20 cellular contexts compared by ENCODE assay signal in the genomic region with DNA sequence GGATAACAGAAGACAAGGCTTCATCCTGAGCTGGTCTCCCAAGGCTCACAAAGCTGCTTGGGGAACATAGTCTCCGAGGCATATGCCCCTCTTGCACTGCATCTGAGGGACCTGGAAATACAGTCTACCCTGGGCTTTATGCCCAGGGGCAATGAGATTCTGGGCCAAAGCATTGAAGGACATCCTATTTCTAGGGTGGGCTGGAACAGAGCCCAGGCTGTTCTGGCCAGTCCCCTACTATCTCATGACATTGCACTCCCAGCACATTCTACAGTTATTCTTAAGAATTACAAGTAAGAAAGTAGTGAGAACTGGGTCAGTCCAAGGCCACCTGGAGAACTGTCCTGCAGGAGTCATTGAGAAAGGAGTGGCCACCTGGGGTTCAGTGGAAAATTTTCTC.
"Had no signal": no experiment of that assay in that cellular context is flagged by ENCODE, and none has a peak within 500 bp of the region (broad histone marks: within the 10 kb centered on the region; RNA-seq: fewer than 3 reads in every experiment).

No MANE protein-coding gene starts in this region.

- H3K9ac ChIP-seq: neural progenitor cell had no signal

- H3K27ac ChIP-seq: gastrocnemius medialis, lower lobe of right lung, neural progenitor cell, prostate gland, tibial nerve had no signal

- H3K36me3 Mint-ChIP-seq: activated naive CD4-positive, alpha-beta T cell treated with anti-CD3 and anti-CD28 coated beads, Interleukin-2, amount 50 U/mL, for 72 hours; naive thymus-derived CD8-positive, alpha-beta T cell; neural progenitor cell had no signal

- H3K4me1 ChIP-seq: lower lobe of right lung, prostate gland had no signal

- H3K27me3 ChIP-seq: gastrocnemius medialis, neural progenitor cell, tibial nerve had no signal

- H2AFZ ChIP-seq: neural progenitor cell had no signal

- ATAC-seq: activated naive CD4-positive, alpha-beta T cell treated with anti-CD3 and anti-CD28 coated beads, Interleukin-2, amount 50 U/mL, for 72 hours; esophagus mucosa; left colon; lower lobe of right lung; naive thymus-derived CD8-positive, alpha-beta T cell; T-helper 17 cell had no signal

- H3K27ac Mint-ChIP-seq: activated CD4-positive, alpha-beta memory T cell treated with anti-CD3 and anti-CD28 coated beads, Interleukin-2, amount 10 ng/mL, durations not matched to agents 7 days and 5 days; activated naive CD4-positive, alpha-beta T cell treated with anti-CD3 and anti-CD28 coated beads, Interleukin-2, amount 50 U/mL, for 72 hours; naive thymus-derived CD8-positive, alpha-beta T cell; neural progenitor cell; stimulated activated naive CD8-positive, alpha-beta T cell treated with anti-CD3 and anti-CD28 coated beads, Interleukin-15, Interleukin-2, amounts not matched to agents 100 ng/mL and 50 ng/mL, for 24 hours; T-helper 17 cell had no signal

- H3K36me3 ChIP-seq: gastrocnemius medialis, lower lobe of right lung, neural progenitor cell, prostate gland, tibial nerve had no signal

- H3K4me2 ChIP-seq: neural progenitor cell had no signal

- H3K9me3 ChIP-seq: gastrocnemius medialis, lower lobe of right lung, prostate gland, tibial nerve had no signal

- H3K4me3 ChIP-seq: gastrocnemius medialis, lower lobe of right lung, neural progenitor cell, prostate gland, tibial nerve had no signal

- H3K4me3 Mint-ChIP-seq: activated CD4-positive, alpha-beta memory T cell treated with anti-CD3 and anti-CD28 coated beads, Interleukin-2, amount 10 ng/mL, durations not matched to agents 7 days and 5 days; central memory CD8-positive, alpha-beta T cell; naive thymus-derived CD8-positive, alpha-beta T cell; neural progenitor cell; stimulated activated naive CD8-positive, alpha-beta T cell treated with anti-CD3 and anti-CD28 coated beads, Interleukin-15, Interleukin-2, amounts not matched to agents 100 ng/mL and 50 ng/mL, for 24 hours; T-helper 17 cell had no signal

- H3K9me3 Mint-ChIP-seq: activated CD4-positive, alpha-beta memory T cell treated with anti-CD3 and anti-CD28 coated beads, Interleukin-2, amount 10 ng/mL, durations not matched to agents 7 days and 5 days; activated naive CD4-positive, alpha-beta T cell treated with anti-CD3 and anti-CD28 coated beads, Interleukin-2, amount 50 U/mL, for 72 hours; central memory CD8-positive, alpha-beta T cell; stimulated activated naive CD8-positive, alpha-beta T cell treated with anti-CD3 and anti-CD28 coated beads, Interleukin-15, Interleukin-2, amounts not matched to agents 100 ng/mL and 50 ng/mL, for 24 hours had no signal

- H3K4me1 Mint-ChIP-seq: activated CD4-positive, alpha-beta memory T cell treated with anti-CD3 and anti-CD28 coated beads, Interleukin-2, amount 10 ng/mL, durations not matched to agents 7 days and 5 days; central memory CD8-positive, alpha-beta T cell; naive thymus-derived CD8-positive, alpha-beta T cell had no signal

- DNase-seq: activated CD4-positive, alpha-beta memory T cell treated with anti-CD3 and anti-CD28 coated beads, Interleukin-2, amount 10 ng/mL, durations not matched to agents 7 days and 5 days; activated CD4-positive, alpha-beta T cell treated with anti-CD3 and anti-CD28 coated beads for 4 hours; activated CD4-positive, CD25-positive, alpha-beta regulatory T cell; activated effector memory CD4-positive, alpha-beta T cell treated with anti-CD3 and anti-CD28 coated beads, Interleukin-2, amount 50 U/mL, for 16 hours; effector memory CD4-positive, alpha-beta T cell; islet precursor cell; left colon; lower lobe of right lung; naive thymus-derived CD8-positive, alpha-beta T cell; stimulated activated CD4-positive, alpha-beta T cell treated with anti-CD3 and anti-CD28 coated beads, Interleukin-12 subunit alpha, Interleukin-12 subunit beta, amount 100 ng/mL, for 4 hours; SW 1271; T-helper 17 cell had no signal
